In the genomic region with DNA sequence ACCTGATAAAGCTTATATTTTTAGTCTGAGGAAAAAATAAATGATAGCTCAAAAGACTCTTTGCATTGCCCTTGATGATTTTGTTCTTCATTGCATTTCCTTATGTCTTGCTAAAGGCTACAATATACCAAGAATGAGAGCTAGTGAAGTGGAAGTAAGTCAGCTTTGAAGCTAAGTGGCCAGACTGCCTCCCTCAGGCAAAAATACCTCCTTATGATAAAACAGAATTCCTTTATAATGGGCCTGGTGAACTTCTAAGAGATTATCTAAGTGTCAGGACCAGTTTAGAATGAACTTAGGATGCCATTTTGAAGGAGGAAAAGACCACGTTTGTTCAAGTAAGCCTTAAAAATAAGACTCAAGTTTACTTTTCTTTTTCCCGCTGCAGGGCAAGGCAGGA, we compare ENCODE assay signal across 1 cellular context.
TF ChIP-seq lines count a peak whose summit lies in the region.

No MANE protein-coding gene starts in this region.

TF ChIP-seq in GM23338, 12 proteins besides CTCF, POLR2A, EP300 and RAD21 (continued from another document):
- TF ChIP-seq ZNF462 (CRISPR knock-in tag; IDR thresholded peaks at IDR 0.05) (no peak), REST (IDR thresholded peaks at IDR 0.05; ENCODE audit: unreplicated experiment) (no peak)
